In genomic region chr1:67537647-67538018, GRCh38 we compare ENCODE assay signal across 20 cellular contexts.
DNase-seq lines count a peak whose midpoint lies in the region; ATAC-seq and TF ChIP-seq lines count a peak whose summit lies in the region.
"Had no signal": no experiment of that assay in that cellular context is flagged by ENCODE, and none has a peak within 500 bp of the region (broad histone marks: within the 10 kb centered on the region; RNA-seq: fewer than 3 reads in every experiment).

No MANE protein-coding gene starts in this region.

- POLR2A ChIA-PET in HEK293 (lab: Yijun Ruan, JAX) (no interaction called here), PC-3 (lab: Charles Lee; ENCODE audit: unreplicated experiment) (interaction anchor here (0.6 kb wide), 1 partner anchor 58 kb away, joined by 7 read pairs; no protein-coding TSS in a partner anchor)
- POLR2A ChIA-PET in activated CD4-positive, alpha-beta memory T cell treated with anti-CD3 and anti-CD28 coated beads, Interleukin-2, amount 10 ng/mL, durations not matched to agents 7 days and 5 days (lab: Charles Lee): no interaction called here

- TF ChIP-seq CTCF in HEK293 (tag by site-specific recombination; IDR thresholded peaks at IDR 0.05): no peak
- no peak for TF ChIP-seq CTCF in brain (conservative IDR thresholded peaks at IDR 0.05)
- no peak for TF ChIP-seq CTCF in PC-3 (conservative IDR thresholded peaks at IDR 0.05; ENCODE audit: low read depth, low read length)

- H4K5ac ChIP-seq in mesendoderm (ENCODE audit: low read length): no peak overlapping the region

- H3K4me1 Mint-ChIP-seq in brain: peaks cover 17% of the 10 kb centered on the region
- peaks cover 6% of the 10 kb centered on the region for H3K4me1 Mint-ChIP-seq in activated CD4-positive, alpha-beta memory T cell treated with anti-CD3 and anti-CD28 coated beads, Interleukin-2, amount 10 ng/mL, durations not matched to agents 7 days and 5 days
- H3K4me1 Mint-ChIP-seq: activated naive CD8-positive, alpha-beta T cell treated with anti-CD3 and anti-CD28 coated beads, Interleukin-2, amount 50 U/mL, for 24 hours had no signal

- H3K4me2 ChIP-seq in BLaER1 treated with 17β-estradiol and CSF1 and Interleukin-3, amounts not matched to agents 10 nM and 100 nM: peak overlapping the region in 9 of 11 experiments; percentile 5 to 78 (median 51); a peak in 16 of 22 replicates
- H3K4me2 ChIP-seq in mesendoderm (ENCODE audit: low read length) (no peak overlapping the region), PC-3 (ENCODE audit: low read length) (no peak overlapping the region)

- H3K4me3 ChIP-seq in BLaER1 treated with 17β-estradiol and CSF1 and Interleukin-3, amounts not matched to agents 10 nM and 100 nM: no peak overlapping the region
- H3K4me3 ChIP-seq in HEK293 (ENCODE audit: low read depth, low read length) (no peak overlapping the region), mesendoderm (ENCODE audit: low read length) (no peak overlapping the region), PC-3 (ENCODE audit: low read length) (no peak overlapping the region)
- H3K4me3 ChIP-seq: GM12878, SK-N-MC had no signal

- H3K9me3 ChIP-seq in BLaER1 treated with 17β-estradiol and CSF1 and Interleukin-3, amounts not matched to agents 10 nM and 100 nM (replicated peaks in 1 of 11): no peaks in the 10 kb centered on the region
- no peaks in the 10 kb centered on the region for H3K9me3 ChIP-seq in HEK293 (ENCODE audit: control insufficient read depth, insufficient read depth, low read depth, low read length)
- H3K9me3 ChIP-seq in PC-3 (ENCODE audit: low read length): no peaks in the 10 kb centered on the region

- H2BK5ac ChIP-seq in mesendoderm (ENCODE audit: low read length): no peak overlapping the region

- no peak overlapping the region for H2AFZ ChIP-seq in PC-3 (ENCODE audit: low read length)

- no peak overlapping the region for H2AK5ac ChIP-seq in mesendoderm (ENCODE audit: low read length)

- H3K56ac ChIP-seq in mesendoderm (ENCODE audit: low read length): peak overlapping the region; percentile 32

- H3K18ac ChIP-seq in mesendoderm (ENCODE audit: low read length): no peak overlapping the region

- peak overlapping the region in 3 of 5 experiments; percentile 18 to 92 (median 30) for H3K27ac Mint-ChIP-seq in brain
- no peak overlapping the region for H3K27ac Mint-ChIP-seq in activated CD4-positive, alpha-beta memory T cell treated with anti-CD3 and anti-CD28 coated beads, Interleukin-2, amount 10 ng/mL, durations not matched to agents 7 days and 5 days
- H3K27ac Mint-ChIP-seq: activated naive CD8-positive, alpha-beta T cell treated with anti-CD3 and anti-CD28 coated beads, Interleukin-2, amount 50 U/mL, for 24 hours; CD8-positive, alpha-beta memory T cell; T-helper 2 cell treated with Interferon-gamma antibody and Interleukin-4, amounts not matched to agents 5 μg/mL and 100 μg/mL, for 36 hours had no signal

- no peak overlapping the region for H3K9ac ChIP-seq in BLaER1 treated with 17β-estradiol and CSF1 and Interleukin-3, amounts not matched to agents 10 nM and 100 nM
- no peak overlapping the region for H3K9ac ChIP-seq in mesendoderm (ENCODE audit: low read length)
- no peak overlapping the region for H3K9ac ChIP-seq in PC-3 (ENCODE audit: low read length)

- H3K27ac ChIP-seq in BLaER1 treated with 17β-estradiol and CSF1 and Interleukin-3, amounts not matched to agents 10 nM and 100 nM: no peak overlapping the region
- no peak overlapping the region for H3K27ac ChIP-seq in HEK293 (ENCODE audit: extremely low read depth, low read depth, low read length)
- H3K27ac ChIP-seq in mesendoderm (ENCODE audit: low read depth, low read length): no peak overlapping the region
- no peak overlapping the region for H3K27ac ChIP-seq in PC-3 (ENCODE audit: low read length)
- H3K27ac ChIP-seq: brain microvascular endothelial cell, SK-N-MC, WERI-Rb-1 had no signal

- H3F3A ChIP-seq in PC-3 (ENCODE audit: low read length, unreplicated experiment): no peaks in the 10 kb centered on the region

- ATAC-seq in GM21529 (IDR thresholded peaks at IDR 0.05; ENCODE audit: unreplicated experiment) (no peak), PC-3 (no peak)
- ATAC-seq: activated naive CD8-positive, alpha-beta T cell treated with anti-CD3 and anti-CD28 coated beads, Interleukin-2, amount 50 U/mL, for 24 hours; GM12878 had no signal

- intact Hi-C loops in PC-3 (cut with micrococcal nuclease): no loop called here

- no peak overlapping the region for H2BK120ac ChIP-seq in mesendoderm (ENCODE audit: low read depth, low read length)

- peaks cover 0 to 22% (median 18%) of the 10 kb centered on the region in 10 experiments; a peak in 16 of 20 replicates for H3K4me1 ChIP-seq in BLaER1 treated with 17β-estradiol and CSF1 and Interleukin-3, amounts not matched to agents 10 nM and 100 nM
- H3K4me1 ChIP-seq in HEK293 (ENCODE audit: control insufficient read depth, insufficient read depth, low read length) (no peaks in the 10 kb centered on the region), mesendoderm (ENCODE audit: control insufficient read depth, low read depth, low read length) (no peaks in the 10 kb centered on the region), PC-3 (ENCODE audit: insufficient read depth, low read length) (peaks cover 24% of the 10 kb centered on the region)

- H3K27me3 ChIP-seq in BLaER1 treated with 17β-estradiol and CSF1 and Interleukin-3, amounts not matched to agents 10 nM and 100 nM: no peaks in the 10 kb centered on the region
- no peaks in the 10 kb centered on the region for H3K27me3 ChIP-seq in mesendoderm (ENCODE audit: insufficient read depth, low read length, poor library complexity)
- H3K27me3 ChIP-seq in PC-3 (ENCODE audit: low read length): no peaks in the 10 kb centered on the region
- H3K27me3 ChIP-seq: brain microvascular endothelial cell had no signal

- H4K20me1 ChIP-seq in BLaER1 treated with 17β-estradiol and CSF1 and Interleukin-3, amounts not matched to agents 10 nM and 100 nM: no peaks in the 10 kb centered on the region
- no peaks in the 10 kb centered on the region for H4K20me1 ChIP-seq in PC-3 (ENCODE audit: low read length)

- H3K4me3 Mint-ChIP-seq in brain: no peak overlapping the region
- H3K4me3 Mint-ChIP-seq in activated CD4-positive, alpha-beta memory T cell treated with anti-CD3 and anti-CD28 coated beads, Interleukin-2, amount 10 ng/mL, durations not matched to agents 7 days and 5 days: no peak overlapping the region
- H3K4me3 Mint-ChIP-seq: activated naive CD8-positive, alpha-beta T cell treated with anti-CD3 and anti-CD28 coated beads, Interleukin-2, amount 50 U/mL, for 24 hours; CD8-positive, alpha-beta memory T cell; neural crest cell; T-helper 2 cell treated with Interferon-gamma antibody and Interleukin-4, amounts not matched to agents 5 μg/mL and 100 μg/mL, for 36 hours had no signal

- no peaks in the 10 kb centered on the region for H3K79me1 ChIP-seq in mesendoderm (ENCODE audit: low read length)

- CTCF ChIA-PET in HEK293 (lab: Yijun Ruan, JAX): interaction anchor here (0.6 to 8.6 kb wide), 10 partner anchors 14 to 766 kb away, joined by 3 to 159 read pairs (median 6); partner anchors contain the start of gene GADD45A
- CTCF ChIA-PET in activated CD4-positive, alpha-beta memory T cell treated with anti-CD3 and anti-CD28 coated beads, Interleukin-2, amount 10 ng/mL, durations not matched to agents 7 days and 5 days (lab: Charles Lee): interaction anchor here (2.4 to 2.9 kb wide), 2 partner anchors 148 to 223 kb away, joined by 9 to 16 read pairs; partner anchors contain the start of gene GADD45A
- CTCF ChIA-PET in PC-3 (lab: Charles Lee): interaction anchor here (1.7 kb wide), 1 partner anchor 223 kb away, joined by 9 read pairs; no protein-coding TSS in a partner anchor

- no peaks in the 10 kb centered on the region for H3K36me3 ChIP-seq in BLaER1 treated with 17β-estradiol and CSF1 and Interleukin-3, amounts not matched to agents 10 nM and 100 nM
- no peaks in the 10 kb centered on the region for H3K36me3 ChIP-seq in HEK293 (ENCODE audit: control insufficient read depth in 2 of 2, insufficient read depth in 1 of 2, low read length in 2 of 2)
- H3K36me3 ChIP-seq in mesendoderm (ENCODE audit: control insufficient read depth, insufficient read depth, low read length): no peaks in the 10 kb centered on the region
- H3K36me3 ChIP-seq in PC-3 (ENCODE audit: low read depth, low read length): no peaks in the 10 kb centered on the region
- H3K36me3 ChIP-seq: brain microvascular endothelial cell, WERI-Rb-1 had no signal

- H3K27me3 Mint-ChIP-seq in brain: no peaks in the 10 kb centered on the region
- H3K27me3 Mint-ChIP-seq in activated CD4-positive, alpha-beta memory T cell treated with anti-CD3 and anti-CD28 coated beads, Interleukin-2, amount 10 ng/mL, durations not matched to agents 7 days and 5 days: peaks cover 2% of the 10 kb centered on the region

- no peaks in the 10 kb centered on the region for H3K9me3 Mint-ChIP-seq in brain
- H3K9me3 Mint-ChIP-seq in activated CD4-positive, alpha-beta memory T cell treated with anti-CD3 and anti-CD28 coated beads, Interleukin-2, amount 10 ng/mL, durations not matched to agents 7 days and 5 days: no peaks in the 10 kb centered on the region
- H3K9me3 Mint-ChIP-seq: activated naive CD8-positive, alpha-beta T cell treated with anti-CD3 and anti-CD28 coated beads, Interleukin-2, amount 50 U/mL, for 24 hours; CD8-positive, alpha-beta memory T cell; neural crest cell; T-helper 2 cell treated with Interferon-gamma antibody and Interleukin-4, amounts not matched to agents 5 μg/mL and 100 μg/mL, for 36 hours had no signal

- no CpG with 5 or more reads among the region's 7 CpGs for WGBS in mesendoderm (ENCODE audit: extremely low coverage, insufficient coverage, low lambda C conversion rate)

- H3K4ac ChIP-seq in mesendoderm (ENCODE audit: low read depth, low read length): no peak overlapping the region

- BruUV-seq in PC-3 (replicated peaks; lab: Mats Ljungman, UMichigan): no TSS peak

- H3K36me3 Mint-ChIP-seq in brain: no peaks in the 10 kb centered on the region
- no peaks in the 10 kb centered on the region for H3K36me3 Mint-ChIP-seq in activated CD4-positive, alpha-beta memory T cell treated with anti-CD3 and anti-CD28 coated beads, Interleukin-2, amount 10 ng/mL, durations not matched to agents 7 days and 5 days (ENCODE audit: low read depth)
- H3K36me3 Mint-ChIP-seq: CD8-positive, alpha-beta memory T cell had no signal

- DNase-seq in mesendoderm (no peak), PC-3 (no peak)
- DNase-seq in activated CD4-positive, alpha-beta memory T cell treated with anti-CD3 and anti-CD28 coated beads, Interleukin-2, amount 10 ng/mL, durations not matched to agents 7 days and 5 days: no peak
- DNase-seq: activated CD8-positive, alpha-beta memory T cell treated with anti-CD3 and anti-CD28 coated beads, Interleukin-2, amount 50 U/mL, for 48 hours; activated naive CD8-positive, alpha-beta T cell treated with anti-CD3 and anti-CD28 coated beads, Interleukin-2, amount 50 U/mL, for 24 hours; brain microvascular endothelial cell; CD8-positive, alpha-beta memory T cell; cortex of kidney; HCEC 1CT; KBM-7; NCI-H187 treated with DMSO at 0.1 percent for 48 hours; WERI-Rb-1 had no signal

- H3K79me2 ChIP-seq in mesendoderm (ENCODE audit: control insufficient read depth, insufficient read depth, low read length): no peaks in the 10 kb centered on the region
- H3K79me2 ChIP-seq in PC-3 (ENCODE audit: low read length): no peaks in the 10 kb centered on the region

- no peak overlapping the region for H4K8ac ChIP-seq in mesendoderm (ENCODE audit: low read depth, low read length)

- H3K9me2 ChIP-seq in PC-3 (replicated peaks; ENCODE audit: low read length): no peaks in the 10 kb centered on the region

- no peak overlapping the region for H3K23ac ChIP-seq in mesendoderm (ENCODE audit: low read length)

- no peak overlapping the region for H2BK15ac ChIP-seq in mesendoderm (replicated peaks; ENCODE audit: low read depth)

Comparison
In these comparisons a context has a peak if more than half of its experiments do, and no peak if none do; other contexts are left out.
1. H3K4me2 ChIP-seq: peak in BLaER1 treated with 17β-estradiol and CSF1 and Interleukin-3, amounts not matched to agents 10 nM and 100 nM (9 of 11); none in mesendoderm (single experiment) and PC-3 (single experiment).